1 cellular context compared by ENCODE assay signal in genomic region chr2:20351555-20352229, GRCh38.
A peak's percentile ranks its signal among the peaks of the same experiment; 100 is the strongest.
TF ChIP-seq lines count a peak whose summit lies in the region.

No MANE protein-coding gene starts in this region.

TF ChIP-seq in HepG2, 621 proteins besides CTCF, POLR2A, EP300 and RAD21 (continued from another document and continues in another):
- no peak for TF ChIP-seq MYPOP (CRISPR knock-in tag; IDR thresholded peaks at IDR 0.05)
- no peak for TF ChIP-seq TAF15 (IDR thresholded peaks at IDR 0.05; ENCODE audit: low read depth, low read length, poor library complexity, severe bottlenecking)
- TF ChIP-seq TAF1 (CRISPR knock-in tag; IDR thresholded peaks at IDR 0.05) = no peak; the same call in 1 of the 2 replicates
- TF ChIP-seq ZNF20 (CRISPR knock-in tag; IDR thresholded peaks at IDR 0.05) = no peak
- peak; percentile 14; the same call in 1 of the 2 replicates for TF ChIP-seq ZNF33A (CRISPR knock-in tag; IDR thresholded peaks at IDR 0.05; ENCODE audit: borderline replicate concordance)
- TF ChIP-seq SNAPC2 (CRISPR knock-in tag; IDR thresholded peaks at IDR 0.05) = no peak
- TF ChIP-seq, protein P1, sequence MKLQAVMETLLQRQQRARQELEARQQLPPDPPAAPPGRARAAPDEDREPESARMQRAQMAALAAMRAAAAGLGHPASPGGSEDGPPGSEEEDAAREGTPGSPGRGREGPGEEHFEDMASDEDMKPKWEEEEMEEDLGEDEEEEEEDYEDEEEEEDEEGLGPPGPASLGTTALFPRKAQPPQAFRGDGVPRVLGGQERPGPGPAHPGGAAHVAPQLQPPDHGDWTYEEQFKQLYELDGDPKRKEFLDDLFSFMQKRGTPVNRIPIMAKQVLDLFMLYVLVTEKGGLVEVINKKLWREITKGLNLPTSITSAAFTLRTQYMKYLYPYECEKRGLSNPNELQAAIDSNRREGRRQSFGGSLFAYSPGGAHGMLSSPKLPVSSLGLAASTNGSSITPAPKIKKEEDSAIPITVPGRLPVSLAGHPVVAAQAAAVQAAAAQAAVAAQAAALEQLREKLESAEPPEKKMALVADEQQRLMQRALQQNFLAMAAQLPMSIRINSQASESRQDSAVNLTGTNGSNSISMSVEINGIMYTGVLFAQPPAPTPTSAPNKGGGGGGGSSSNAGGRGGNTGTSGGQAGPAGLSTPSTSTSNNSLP (IDR thresholded peaks at IDR 0.05; ENCODE audit: low read depth, low read length) = no peak
- no peak for TF ChIP-seq TBX3 (IDR thresholded peaks at IDR 0.05; ENCODE audit: borderline replicate concordance)
- no peak for TF ChIP-seq ZNF562 (CRISPR knock-in tag; IDR thresholded peaks at IDR 0.05; ENCODE audit: borderline replicate concordance)
- TF ChIP-seq SNRNP70 (IDR thresholded peaks at IDR 0.05; ENCODE audit: low read depth, low read length) = no peak
- TF ChIP-seq GPN1 (CRISPR knock-in tag; IDR thresholded peaks at IDR 0.05; ENCODE audit: borderline replicate concordance) = no peak
- peak; percentile 40 for TF ChIP-seq MNT (IDR thresholded peaks at IDR 0.05)
- no peak for TF ChIP-seq ZNF383 (CRISPR knock-in tag; IDR thresholded peaks at IDR 0.05; ENCODE audit: borderline replicate concordance)
- no peak for TF ChIP-seq ETV5 (CRISPR knock-in tag; IDR thresholded peaks at IDR 0.05; ENCODE audit: borderline replicate concordance)
- TF ChIP-seq JUND (CRISPR knock-in tag; IDR thresholded peaks at IDR 0.05) = no peak
- no peak for TF ChIP-seq ONECUT2 (CRISPR knock-in tag; IDR thresholded peaks at IDR 0.05)
- no peak for TF ChIP-seq ZBTB7B (CRISPR knock-in tag; IDR thresholded peaks at IDR 0.05)
- TF ChIP-seq PHF21A (CRISPR knock-in tag; IDR thresholded peaks at IDR 0.05) = peak; percentile 80
- no peak for TF ChIP-seq ZNF564 (CRISPR knock-in tag; IDR thresholded peaks at IDR 0.05)
- no peak for TF ChIP-seq ATF7 (IDR thresholded peaks at IDR 0.05)
- no peak for TF ChIP-seq ATF7 (CRISPR knock-in tag; IDR thresholded peaks at IDR 0.05)
- TF ChIP-seq FOSL1 (CRISPR knock-in tag; IDR thresholded peaks at IDR 0.05; ENCODE audit: borderline replicate concordance) = no peak
- TF ChIP-seq ZNF510 (CRISPR knock-in tag; IDR thresholded peaks at IDR 0.05; ENCODE audit: low read depth) = no peak
- no peak for TF ChIP-seq SMAD3 (CRISPR knock-in tag; IDR thresholded peaks at IDR 0.05)
- TF ChIP-seq BCLAF1 (IDR thresholded peaks at IDR 0.05) = no peak
- TF ChIP-seq MAFK (conservative IDR thresholded peaks at IDR 0.05 in 1 of 2, IDR thresholded peaks at IDR 0.05 in 1 of 2; ENCODE audit: low read length in 2 of 2) = 0 out of 4 replicates have a peak, but pooled peaks of 1 of the 2 experiments have one; percentile 1
- TF ChIP-seq SIX4 (CRISPR knock-in tag; IDR thresholded peaks at IDR 0.05) = no peak
- TF ChIP-seq ELF1 (CRISPR knock-in tag; IDR thresholded peaks at IDR 0.05) = no peak
- TF ChIP-seq ZNF256 (CRISPR knock-in tag; conservative IDR thresholded peaks at IDR 0.05) = no peak
- no peak for TF ChIP-seq HNRNPUL1 (IDR thresholded peaks at IDR 0.05; ENCODE audit: low read depth, low read length)
- no peak for TF ChIP-seq SP2 (CRISPR knock-in tag; IDR thresholded peaks at IDR 0.05)
- peak; percentile 88 for TF ChIP-seq BCL6 (CRISPR knock-in tag; IDR thresholded peaks at IDR 0.05)
- no peak for TF ChIP-seq ZNF570 (CRISPR knock-in tag; IDR thresholded peaks at IDR 0.05; ENCODE audit: borderline replicate concordance)
- TF ChIP-seq, protein P2, sequence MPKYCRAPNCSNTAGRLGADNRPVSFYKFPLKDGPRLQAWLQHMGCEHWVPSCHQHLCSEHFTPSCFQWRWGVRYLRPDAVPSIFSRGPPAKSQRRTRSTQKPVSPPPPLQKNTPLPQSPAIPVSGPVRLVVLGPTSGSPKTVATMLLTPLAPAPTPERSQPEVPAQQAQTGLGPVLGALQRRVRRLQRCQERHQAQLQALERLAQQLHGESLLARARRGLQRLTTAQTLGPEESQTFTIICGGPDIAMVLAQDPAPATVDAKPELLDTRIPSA (CRISPR knock-in tag; IDR thresholded peaks at IDR 0.05; ENCODE audit: borderline replicate concordance) = no peak
- TF ChIP-seq ATF1 (CRISPR knock-in tag; IDR thresholded peaks at IDR 0.05) = no peak
- TF ChIP-seq, protein P3, sequence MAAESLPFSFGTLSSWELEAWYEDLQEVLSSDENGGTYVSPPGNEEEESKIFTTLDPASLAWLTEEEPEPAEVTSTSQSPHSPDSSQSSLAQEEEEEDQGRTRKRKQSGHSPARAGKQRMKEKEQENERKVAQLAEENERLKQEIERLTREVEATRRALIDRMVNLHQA (CRISPR knock-in tag; IDR thresholded peaks at IDR 0.05) = no peak
- no peak for TF ChIP-seq HHEX (CRISPR knock-in tag; IDR thresholded peaks at IDR 0.05)
- no peak for TF ChIP-seq TP53 (CRISPR knock-in tag; conservative IDR thresholded peaks at IDR 0.05)
- no peak for TF ChIP-seq ARHGAP35 (CRISPR knock-in tag; IDR thresholded peaks at IDR 0.05; ENCODE audit: borderline replicate concordance)
- TF ChIP-seq, protein P4, sequence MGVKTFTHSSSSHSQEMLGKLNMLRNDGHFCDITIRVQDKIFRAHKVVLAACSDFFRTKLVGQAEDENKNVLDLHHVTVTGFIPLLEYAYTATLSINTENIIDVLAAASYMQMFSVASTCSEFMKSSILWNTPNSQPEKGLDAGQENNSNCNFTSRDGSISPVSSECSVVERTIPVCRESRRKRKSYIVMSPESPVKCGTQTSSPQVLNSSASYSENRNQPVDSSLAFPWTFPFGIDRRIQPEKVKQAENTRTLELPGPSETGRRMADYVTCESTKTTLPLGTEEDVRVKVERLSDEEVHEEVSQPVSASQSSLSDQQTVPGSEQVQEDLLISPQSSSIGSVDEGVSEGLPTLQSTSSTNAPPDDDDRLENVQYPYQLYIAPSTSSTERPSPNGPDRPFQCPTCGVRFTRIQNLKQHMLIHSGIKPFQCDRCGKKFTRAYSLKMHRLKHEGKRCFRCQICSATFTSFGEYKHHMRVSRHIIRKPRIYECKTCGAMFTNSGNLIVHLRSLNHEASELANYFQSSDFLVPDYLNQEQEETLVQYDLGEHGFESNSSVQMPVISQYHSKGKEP (CRISPR knock-in tag; IDR thresholded peaks at IDR 0.05) = no peak
- peak; percentile 71 for TF ChIP-seq ARID5B (CRISPR knock-in tag; IDR thresholded peaks at IDR 0.05)
- no peak for TF ChIP-seq ATRX (CRISPR knock-in tag; IDR thresholded peaks at IDR 0.05; ENCODE audit: borderline replicate concordance)
- no peak for TF ChIP-seq LBX2 (CRISPR knock-in tag; IDR thresholded peaks at IDR 0.05; ENCODE audit: borderline replicate concordance)
- no peak for TF ChIP-seq RBFOX2 (IDR thresholded peaks at IDR 0.05; ENCODE audit: low read depth, low read length)
- TF ChIP-seq NKX3-1 (CRISPR knock-in tag; IDR thresholded peaks at IDR 0.05) = no peak
- TF ChIP-seq ZNF10 (CRISPR knock-in tag; IDR thresholded peaks at IDR 0.05; ENCODE audit: borderline replicate concordance, low read depth) = no peak
- TF ChIP-seq ZFP36L2 (CRISPR knock-in tag; IDR thresholded peaks at IDR 0.05) = no peak
- no peak for TF ChIP-seq ZNF296 (CRISPR knock-in tag; conservative IDR thresholded peaks at IDR 0.05)
